In genomic region chr19:36246006-36246391, GRCh38 we compare ENCODE assay signal across 9 cellular contexts. TPM values are rescaled to one million over a fixed set of nuclear protein-coding genes. Genes with fewer than 3 reads are reported as not detected.
DNase-seq lines count a peak whose midpoint lies in the region; ATAC-seq, FAIRE-seq and TF ChIP-seq lines count a peak whose summit lies in the region.
"Had no signal": no experiment of that assay in that cellular context is flagged by ENCODE, and none has a peak within 500 bp of the region (broad histone marks: within the 10 kb centered on the region; RNA-seq: fewer than 3 reads in every experiment).

No MANE protein-coding gene starts in this region.

- H3K9ac ChIP-seq in HUES48 (ENCODE audit: low read depth, low read length): no peak overlapping the region

- H3K27me3 ChIP-seq in HUES48 (ENCODE audit: control insufficient read depth, insufficient read depth, low read length) (no peaks in the 10 kb centered on the region), bronchial epithelial cell (ENCODE audit: control insufficient read depth, insufficient read depth, low read length) (peaks cover 3% of the 10 kb centered on the region), spleen (replicated peaks in 1 of 7) (peaks cover 0 to 26% (median 0%) of the 10 kb centered on the region in 7 donors)

- H3K4me3 ChIP-seq in HUES48 (ENCODE audit: low read depth, low read length) (0 out of 2 replicates have a peak overlapping the region, but pooled peaks have one; percentile 65), bronchial epithelial cell (ENCODE audit: low read depth, low read length) (no peak overlapping the region), spleen (peak overlapping the region in 6 of 8 donors; percentile 12 to 59 (median 24))

- 26 to 49% (median 44%) methylated on average over 14 to 28 of the region's 28 CpGs for WGBS in spleen, 5 donors

- peak; percentile 94 for FAIRE-seq in bronchial epithelial cell (lab: Jason Lieb, UNC)

- no peak for ATAC-seq in GM18520 (IDR thresholded peaks at IDR 0.05; ENCODE audit: unreplicated experiment)
- no peak for ATAC-seq in GM18502 (IDR thresholded peaks at IDR 0.05; ENCODE audit: poor library complexity, unreplicated experiment)
- ATAC-seq: activated CD8-positive, alpha-beta memory T cell treated with anti-CD3 and anti-CD28 coated beads, Interleukin-2, amount 10 ng/mL, durations not matched to agents 7 days and 5 days had no signal

- TF ChIP-seq POLR2A in spleen (IDR thresholded peaks at IDR 0.05): no peak

- H3K4me1 ChIP-seq in HUES48 (ENCODE audit: control insufficient read depth, insufficient read depth, low read length) (peaks cover 26% of the 10 kb centered on the region), spleen (peaks cover 0 to 14% (median 5%) of the 10 kb centered on the region in 6 donors)

- intact Hi-C loops in spleen (cut with DNase I; ENCODE audit: low total_unique reads): no loop called here

- no peaks in the 10 kb centered on the region for H3K36me3 ChIP-seq in HUES48 (ENCODE audit: control insufficient read depth, insufficient read depth, low read length)
- no peaks in the 10 kb centered on the region for H3K36me3 ChIP-seq in bronchial epithelial cell (ENCODE audit: control insufficient read depth, insufficient read depth, low read length)
- no peaks in the 10 kb centered on the region for H3K36me3 ChIP-seq in spleen

- H3K27ac ChIP-seq in HUES48 (ENCODE audit: low read depth, low read length): no peak overlapping the region
- H3K27ac ChIP-seq in spleen: no peak overlapping the region

- H3K9me3 ChIP-seq in HUES48 (ENCODE audit: control insufficient read depth, insufficient read depth, low read length): no peaks in the 10 kb centered on the region
- H3K9me3 ChIP-seq in spleen: peaks cover 0 to 87% (median 68%) of the 10 kb centered on the region in 8 donors

- DNase-seq in bronchial epithelial cell (ENCODE audit: low read depth) (no peak), inferior parietal cortex (ENCODE audit: extremely low spot score) (peak; percentile 22), spleen (no peak), NCI-H128 (lab: John Stamatoyannopoulos, UW; ENCODE audit: unreplicated experiment) (no peak)
- DNase-seq: activated CD8-positive, alpha-beta memory T cell treated with anti-CD3 and anti-CD28 coated beads, Interleukin-2, amount 10 ng/mL, durations not matched to agents 7 days and 5 days; NCI-H446 treated with DMSO at 0.1 percent for 48 hours had no signal

- TF ChIP-seq CTCF in bronchial epithelial cell (IDR thresholded peaks at IDR 0.05; ENCODE audit: insufficient read depth, low read length, severe bottlenecking): no peak
- TF ChIP-seq CTCF in spleen (IDR thresholded peaks at IDR 0.05 in 8 of 11, conservative IDR thresholded peaks at IDR 0.05 in 3 of 11): no peak

RNA-seq across cellular contexts. Expression of gene ZNF146, which starts 31.1 kb away (rescaled TPM):
- 139 and 161 TPM in 2 replicates for total RNA-seq in bronchial epithelial cell
- total RNA-seq in spleen: 10 to 100 TPM; 43.6 to 66.3 (median 54.4) TPM
- polyA plus RNA-seq in spleen: 10 to 100 TPM; 19.1 to 27.0 (median 21.3) TPM

RNA-seq across cellular contexts. Expression of gene ZNF565, which starts 31.5 kb away (rescaled TPM):
- total RNA-seq in bronchial epithelial cell: 6.1 and 8.2 TPM in 2 replicates
- total RNA-seq in spleen: 1 to 10 TPM; 3.1 to 7.1 (median 4.4) TPM
- 1 to 10 TPM; 1.2 to 1.7 (median 1.6) TPM for polyA plus RNA-seq in spleen
